8 cellular contexts compared by ENCODE assay signal in the genomic region with DNA sequence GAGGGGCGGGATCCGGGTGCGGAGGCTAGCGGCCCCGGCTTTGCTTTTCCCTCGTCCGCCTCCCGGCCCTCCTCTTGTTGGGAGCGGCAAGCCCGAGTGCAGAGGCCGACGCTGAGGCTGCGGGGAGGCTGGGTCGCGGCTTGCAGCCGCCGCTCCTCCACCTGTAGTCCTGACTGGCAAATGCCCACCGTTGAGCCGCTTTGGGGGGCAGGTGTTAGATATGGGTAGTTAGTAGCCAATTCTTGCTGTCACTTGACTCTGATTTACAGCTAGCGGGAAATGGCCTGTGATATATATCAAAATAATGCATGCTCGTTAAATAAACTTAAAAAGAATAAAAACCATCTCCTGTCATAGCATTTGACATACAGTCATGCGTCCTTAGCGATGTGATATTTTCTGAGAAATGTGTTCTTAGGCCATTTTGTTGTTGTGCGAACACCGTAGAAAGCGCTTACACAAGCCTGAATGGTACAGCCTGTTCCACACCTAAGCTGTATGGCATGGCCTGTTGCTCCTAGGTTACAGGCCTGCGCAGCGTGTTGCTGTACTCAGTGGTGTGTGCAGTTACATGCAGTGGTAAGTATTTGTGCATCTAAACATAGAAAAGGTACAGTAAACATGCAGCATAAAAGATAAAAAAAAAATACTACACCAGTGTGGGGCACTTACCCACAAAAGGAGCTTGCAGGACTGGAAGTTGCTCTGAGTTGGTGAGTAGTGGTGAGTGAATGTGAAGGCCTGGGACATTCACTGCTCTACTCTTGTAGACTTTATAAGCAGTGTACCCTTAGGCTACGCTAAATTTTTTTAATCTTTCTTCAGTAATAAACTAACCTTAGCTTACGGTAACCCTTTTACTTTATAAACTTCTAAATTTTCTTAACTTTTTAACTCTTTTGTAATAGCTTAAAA. TPM values are rescaled to one million over a fixed set of nuclear protein-coding genes. Genes with fewer than 3 reads are reported as not detected.
DNase-seq lines count a peak whose midpoint lies in the region; ATAC-seq and TF ChIP-seq lines count a peak whose summit lies in the region.

No MANE protein-coding gene starts in this region.

- DNase-seq in WERI-Rb-1 (no peak), epithelial cell of esophagus (ENCODE audit: low read depth) (peak; percentile 63), uterus (peak in 1 of 2 donors; percentile 33), NCI-H2227 (lab: John Stamatoyannopoulos, UW; ENCODE audit: unreplicated experiment) (no peak)

- H3K27me3 ChIP-seq in WERI-Rb-1 (ENCODE audit: insufficient read depth, low read depth, severe bottlenecking) (no peaks in the 10 kb centered on the region), muscle layer of colon (ENCODE audit: control insufficient read depth in 1 of 2, insufficient read depth in 2 of 2, low read length in 2 of 2) (no peaks in the 10 kb centered on the region), uterus (no peaks in the 10 kb centered on the region)

- peak overlapping the region; percentile 99 for H3K9ac ChIP-seq in muscle layer of colon (ENCODE audit: low read length)

- ATAC-seq in HG02973 (IDR thresholded peaks at IDR 0.05; ENCODE audit: unreplicated experiment) (peak; percentile 9), HG03175 (IDR thresholded peaks at IDR 0.05; ENCODE audit: unreplicated experiment) (no peak)

- H3K4me3 ChIP-seq in GM08714 (ENCODE audit: low read length), result peak overlapping the region; percentile 97
- peak overlapping the region; percentile 88 for H3K4me3 ChIP-seq in WERI-Rb-1 (ENCODE audit: low read depth, low read length)
- H3K4me3 ChIP-seq in epithelial cell of esophagus (ENCODE audit: low read length), result peak overlapping the region; percentile 88
- peak overlapping the region; percentile 90 to 96 for H3K4me3 ChIP-seq in muscle layer of colon (ENCODE audit: low read depth in 1 of 2, low read length in 2 of 2)
- peak overlapping the region; percentile 69 to 89 for H3K4me3 ChIP-seq in uterus

- H3K4me1 ChIP-seq in muscle layer of colon (ENCODE audit: insufficient read depth, low read length) (peaks cover 17% of the 10 kb centered on the region), uterus (peaks cover 0 to 12% of the 10 kb centered on the region in 2 donors)

- H3K36me3 ChIP-seq in WERI-Rb-1 (peaks cover 19% of the 10 kb centered on the region), muscle layer of colon (ENCODE audit: insufficient read depth, low read length) (peaks cover 14% of the 10 kb centered on the region), uterus (no peaks in the 10 kb centered on the region)

- TF ChIP-seq CTCF in WERI-Rb-1 (IDR thresholded peaks at IDR 0.05; ENCODE audit: low read depth, low read length), result no peak
- no peak for TF ChIP-seq CTCF in epithelial cell of esophagus (IDR thresholded peaks at IDR 0.05; ENCODE audit: insufficient read depth, low read depth, low read length, missing control alignments)
- no peak for TF ChIP-seq CTCF in uterus (IDR thresholded peaks at IDR 0.05)

- H3K27ac ChIP-seq in WERI-Rb-1 (peak overlapping the region; percentile 89), muscle layer of colon (ENCODE audit: low read depth, low read length) (peak overlapping the region; percentile 96), uterus (peak overlapping the region; percentile 95 to 97)

- intact Hi-C loops in uterus (cut with DNase I; ENCODE audit: low total_unique reads), result loop anchor here (10.0 kb wide), 1 partner anchor 178 kb away; no protein-coding TSS in a partner anchor

- TF ChIP-seq POLR2A in uterus (IDR thresholded peaks at IDR 0.05), result no peak

- H3K9me3 ChIP-seq in WERI-Rb-1 (ENCODE audit: severe bottlenecking) (no peaks in the 10 kb centered on the region), muscle layer of colon (ENCODE audit: low read length) (no peaks in the 10 kb centered on the region), uterus (no peaks in the 10 kb centered on the region)

RNA-seq across cellular contexts. Expression of a gene that starts 0.9 kb away (rescaled TPM):
- 10 to 100 TPM; 39.2 to 89.0 (median 79.8) TPM for total RNA-seq in uterus
